8 cellular contexts compared by ENCODE assay signal in the genomic region with DNA sequence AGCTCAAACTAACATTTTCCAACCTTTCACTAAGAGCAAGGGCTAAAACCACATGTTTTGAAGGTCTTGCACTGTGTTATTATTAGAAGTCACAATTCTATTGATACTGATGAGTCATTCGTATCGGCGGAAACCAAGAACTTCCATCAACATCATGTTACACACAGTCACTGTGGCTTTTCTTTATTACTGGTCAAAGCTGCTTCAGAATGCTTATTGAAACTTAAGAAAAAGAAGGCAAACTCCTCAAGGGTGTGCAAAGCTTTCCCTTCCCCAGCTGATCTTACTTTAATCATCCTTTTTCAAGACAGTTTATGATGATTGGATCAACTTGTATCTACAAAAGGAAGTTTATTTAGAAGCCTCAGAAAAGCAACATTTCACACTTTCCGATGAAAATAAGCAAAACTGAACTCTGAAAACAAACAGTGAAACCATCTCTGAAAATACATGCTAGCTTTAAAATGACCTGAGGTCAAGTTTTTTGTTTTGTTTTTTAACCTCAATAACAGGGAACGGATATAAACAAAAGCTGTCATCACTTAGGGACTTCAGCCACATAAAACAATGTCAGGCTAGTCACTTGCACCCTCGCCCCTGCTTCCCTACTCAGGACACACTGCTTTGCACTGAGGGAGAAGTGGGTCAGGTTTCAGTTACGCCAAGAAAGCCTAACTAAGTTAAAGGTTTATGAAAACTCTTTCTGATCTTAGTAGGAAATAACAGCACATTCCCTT. TPM values are rescaled to one million over a fixed set of nuclear protein-coding genes. Genes with fewer than 3 reads are reported as not detected.
DNase-seq lines count a peak whose midpoint lies in the region; ATAC-seq and TF ChIP-seq lines count a peak whose summit lies in the region.

No MANE protein-coding gene starts in this region.

- H2AFZ ChIP-seq in ACC112 (ENCODE audit: low read length, unreplicated experiment) (peak overlapping the region; percentile 37), parathyroid adenoma (peak overlapping the region; percentile 29)

- DNase-seq in SW480 (ENCODE audit: low spot score) (peak; percentile 60), ecto neural progenitor cell (ENCODE audit: low spot score) (no peak), OCI-M2 (lab: John Stamatoyannopoulos, UW; ENCODE audit: unreplicated experiment) (no peak)

- H3K9me3 ChIP-seq in parathyroid adenoma (ENCODE audit: control insufficient read depth, low read length), result no peaks in the 10 kb centered on the region

- peaks cover 17% of the 10 kb centered on the region for H3K4me1 ChIP-seq in ACC112 (ENCODE audit: control insufficient read depth, insufficient read depth, low read length, unreplicated experiment)
- H3K4me1 ChIP-seq in parathyroid adenoma, result peaks cover 17% of the 10 kb centered on the region

- peak overlapping the region; percentile 71 for H3K4me3 ChIP-seq in ACC112 (ENCODE audit: low read depth, low read length)
- H3K4me3 ChIP-seq in parathyroid adenoma (ENCODE audit: low read depth, low read length), result peak overlapping the region; percentile 11

- peak overlapping the region; percentile 36 for H3K4me2 ChIP-seq in parathyroid adenoma (ENCODE audit: low read length)

- no peak overlapping the region for H3K9ac ChIP-seq in parathyroid adenoma

- ATAC-seq in GM18873 (IDR thresholded peaks at IDR 0.05; ENCODE audit: low FRiP score, unreplicated experiment) (peak; percentile 73), HG03097 (IDR thresholded peaks at IDR 0.05; ENCODE audit: low FRiP score, unreplicated experiment) (peak; percentile 61), esophagus mucosa (peak; percentile 7)

- 0 out of 2 replicates have a peak, but pooled peaks cover 11% of the 10 kb centered on the region for H3K27me3 ChIP-seq in ACC112 (ENCODE audit: insufficient read depth, low read length)
- no peaks in the 10 kb centered on the region for H3K27me3 ChIP-seq in parathyroid adenoma (ENCODE audit: control insufficient read depth, insufficient read depth, low read length)

- TF ChIP-seq CTCF in parathyroid adenoma (IDR thresholded peaks at IDR 0.05), result no peak

- peak overlapping the region; percentile 78 for H3K27ac ChIP-seq in ACC112 (ENCODE audit: low read depth, low read length)
- peak overlapping the region; percentile 61 for H3K27ac ChIP-seq in parathyroid adenoma

- no peaks in the 10 kb centered on the region for H3K36me3 ChIP-seq in ACC112 (ENCODE audit: insufficient read depth, low read length)
- H3K36me3 ChIP-seq in parathyroid adenoma (ENCODE audit: control insufficient read depth, insufficient read depth, low read length), result no peaks in the 10 kb centered on the region

- H3K79me2 ChIP-seq in ACC112 (ENCODE audit: control insufficient read depth, insufficient read depth, low read length, unreplicated experiment) (no peaks in the 10 kb centered on the region), parathyroid adenoma (peaks cover 10% of the 10 kb centered on the region)

RNA-seq across cellular contexts. Expression of gene BACH2, which starts 11.7 kb away (rescaled TPM):
- 0.76 TPM for total RNA-seq in esophagus mucosa

Comparison
In these comparisons a context has a peak if more than half of its experiments do, and no peak if none do; other contexts are left out.
1. ATAC-seq: peak in every context shown above with its lines; median percentile 73 in GM18873; 61 in HG03097; 7 in esophagus mucosa.